In the genomic region with DNA sequence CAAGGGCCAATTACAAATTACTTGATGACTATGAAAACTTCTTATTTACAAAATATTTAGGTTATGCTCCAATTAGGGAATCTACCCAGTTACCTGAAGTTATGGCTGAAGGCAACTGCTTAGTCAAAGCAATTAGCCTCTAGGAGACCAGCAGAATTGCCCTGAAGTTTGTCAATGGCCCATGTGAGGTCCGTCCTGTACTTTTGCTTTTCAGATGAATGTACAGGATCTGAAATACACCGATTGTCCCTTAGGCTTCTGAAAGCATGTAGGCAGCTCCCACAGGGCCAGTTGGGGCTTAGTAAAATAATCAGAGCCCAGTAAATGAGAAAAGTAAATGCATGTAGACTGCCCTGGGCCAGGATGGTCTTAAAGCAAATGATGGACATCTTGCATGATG, we compare ENCODE assay signal across 26 cellular contexts.
DNase-seq lines count a peak whose midpoint lies in the region; ATAC-seq, FAIRE-seq and TF ChIP-seq lines count a peak whose summit lies in the region.
"Had no signal": no experiment of that assay in that cellular context is flagged by ENCODE, and none has a peak within 500 bp of the region (broad histone marks: within the 10 kb centered on the region; RNA-seq: fewer than 3 reads in every experiment).

No MANE protein-coding gene starts in this region.

- H3K27ac Mint-ChIP-seq in mesothelial cell of epicardium: peak overlapping the region; percentile 16
- H3K27ac Mint-ChIP-seq: B cell; CD4-positive, alpha-beta T cell; CD8-positive, alpha-beta T cell had no signal

- H3K9me3 ChIP-seq in GM12878 (replicated peaks; ENCODE audit: control insufficient read depth, insufficient read depth, low read length): no peaks in the 10 kb centered on the region
- no peaks in the 10 kb centered on the region for H3K9me3 ChIP-seq in stomach smooth muscle (ENCODE audit: control insufficient read depth in 2 of 2, low read length in 2 of 2)
- H3K9me3 ChIP-seq: BLaER1 treated with 17β-estradiol and CSF1 and Interleukin-3, amounts not matched to agents 10 nM and 100 nM; Caco-2 had no signal

- peaks cover 1% of the 10 kb centered on the region; the same call in 1 of the 2 replicates for H3K79me2 ChIP-seq in GM12878 (ENCODE audit: control insufficient read depth, insufficient read depth, low read length)

- intact Hi-C loops in GM12878 (cut with micrococcal nuclease; ENCODE audit: unreplicated experiment): no loop called here

- TF ChIP-seq CTCF in GM12878 (IDR thresholded peaks at IDR 0.05 in 2 of 3, conservative IDR thresholded peaks at IDR 0.05 in 1 of 3; ENCODE audit: control insufficient read depth in 2 of 3, extremely low read depth in 1 of 3, insufficient read depth in 1 of 3, low read depth in 3 of 3, low read length in 3 of 3) (no peak), mesothelial cell of epicardium (IDR thresholded peaks at IDR 0.05; ENCODE audit: unreplicated experiment) (no peak)

- POLR2A ChIA-PET in GM12878 (lab: Charles Lee): no interaction called here

- in situ Hi-C loops in GM12878 (cut with MboI): no loop called here

- 25% methylated on average over 2 of the region's 2 CpGs for WGBS in GM12878 (ENCODE audit: insufficient coverage, insufficient replicate concordance, low lambda C conversion rate, missing lambda C conversion rate)

- SMC1A ChIA-PET in GM12878 (lab: Charles Lee; ENCODE audit: uncharacterized antibody, unreplicated experiment): interaction anchor here (1.0 kb wide), 1 partner anchor 141 kb away, joined by 3 read pairs; no protein-coding TSS in a partner anchor

- CTCF ChIA-PET in GM12878 (lab: Yijun Ruan, JAX): interaction anchor here (1.1 kb wide), 1 partner anchor 252 kb away, joined by 3 read pairs; no protein-coding TSS in a partner anchor

- peaks cover 55% of the 10 kb centered on the region for H3K4me1 Mint-ChIP-seq in mesothelial cell of epicardium
- H3K4me1 Mint-ChIP-seq: B cell had no signal

- no peak overlapping the region for H2AFZ ChIP-seq in GM12878 (ENCODE audit: control insufficient read depth, low read depth, low read length)

- H3K36me3 Mint-ChIP-seq in mesothelial cell of epicardium: no peaks in the 10 kb centered on the region
- H3K36me3 Mint-ChIP-seq: CD8-positive, alpha-beta T cell had no signal

- no peak overlapping the region for H3K27ac ChIP-seq in GM12878 (ENCODE audit: control insufficient read depth, insufficient read depth)
- peak overlapping the region; percentile 18 for H3K27ac ChIP-seq in stomach smooth muscle (ENCODE audit: low read length)
- H3K27ac ChIP-seq: BLaER1 treated with 17β-estradiol and CSF1 and Interleukin-3, amounts not matched to agents 10 nM and 100 nM; C4-2B had no signal

- H3K27me3 Mint-ChIP-seq in mesothelial cell of epicardium (ENCODE audit: low read depth): no peaks in the 10 kb centered on the region
- H3K27me3 Mint-ChIP-seq: B cell; CD4-positive, alpha-beta T cell had no signal

- no TSS peak for BruUV-seq in GM12878 (replicated peaks; lab: Mats Ljungman, UMichigan)

- H3K4me1 ChIP-seq in GM12878 (ENCODE audit: control insufficient read depth, insufficient read depth, low read length): no peaks in the 10 kb centered on the region; the same call in 1 of the 2 replicates
- H3K4me1 ChIP-seq in stomach smooth muscle (ENCODE audit: control insufficient read depth, insufficient read depth, low read length): peaks cover 50% of the 10 kb centered on the region
- H3K4me1 ChIP-seq: Caco-2 had no signal

- no peaks in the 10 kb centered on the region for H3K27me3 ChIP-seq in GM12878 (replicated peaks in 1 of 2; ENCODE audit: control insufficient read depth in 2 of 2, insufficient read depth in 2 of 2, low read length in 1 of 2)
- no peaks in the 10 kb centered on the region for H3K27me3 ChIP-seq in stomach smooth muscle (ENCODE audit: control insufficient read depth in 1 of 2, insufficient read depth in 2 of 2, low read length in 2 of 2)
- H3K27me3 ChIP-seq: BLaER1 treated with 17β-estradiol and CSF1 and Interleukin-3, amounts not matched to agents 10 nM and 100 nM had no signal

- no peak for TF ChIP-seq EP300 in GM12878 (IDR thresholded peaks at IDR 0.05; ENCODE audit: borderline replicate concordance in 1 of 2, control insufficient read depth in 1 of 2, low read depth in 2 of 2, low read length in 2 of 2)

- no peak for TF ChIP-seq POLR2A in GM12892 (IDR thresholded peaks at IDR 0.05; ENCODE audit: low read depth, low read length)
- TF ChIP-seq POLR2A in GM12878 (IDR thresholded peaks at IDR 0.05; ENCODE audit: low read depth, low read length): no peak

- peak; percentile 58 for FAIRE-seq in GM12892 (lab: Jason Lieb, UNC)
- no peak for FAIRE-seq in GM12878 (lab: Jason Lieb, UNC)
- FAIRE-seq: A204.1, D721Med, G401.6, GM12891, GM18507, GM19239 had no signal

- H4K20me1 ChIP-seq in GM12878 (ENCODE audit: control insufficient read depth, insufficient read depth): no peaks in the 10 kb centered on the region

- H3K36me3 ChIP-seq in GM12878 (ENCODE audit: control insufficient read depth in 2 of 2, insufficient read depth in 2 of 2, low read length in 1 of 2) (no peaks in the 10 kb centered on the region; a peak in 2 of 4 replicates), stomach smooth muscle (ENCODE audit: control insufficient read depth in 2 of 2, insufficient read depth in 2 of 2, low read length in 2 of 2) (no peaks in the 10 kb centered on the region)

- ATAC-seq in GM12878 (no peak; the same call in 2 of the 3 replicates), GM19351 (IDR thresholded peaks at IDR 0.05; ENCODE audit: unreplicated experiment) (no peak), HG03571 (IDR thresholded peaks at IDR 0.05; ENCODE audit: unreplicated experiment) (no peak)
- ATAC-seq: CD8-positive, alpha-beta T cell had no signal

- no peaks in the 10 kb centered on the region for H3K9me3 Mint-ChIP-seq in mesothelial cell of epicardium
- H3K9me3 Mint-ChIP-seq: CD4-positive, alpha-beta T cell; CD8-positive, alpha-beta T cell had no signal

- no peak overlapping the region for H3K4me3 ChIP-seq in GM12878
- H3K4me3 ChIP-seq in stomach smooth muscle (ENCODE audit: low read length in 2 of 2): no peak overlapping the region
- H3K4me3 ChIP-seq: BLaER1 treated with 17β-estradiol and CSF1 and Interleukin-3, amounts not matched to agents 10 nM and 100 nM had no signal

- no peak for DNase-seq in GM12892 (ENCODE audit: insufficient read length)
- DNase-seq in GM12878 (ENCODE audit: low read depth, low spot score): no peak
- DNase-seq in mesothelial cell of epicardium (ENCODE audit: low spot score in 2 of 2, unreplicated experiment in 2 of 2): no peak
- no peak for DNase-seq in LoVo (ENCODE audit: low spot score)
- DNase-seq in HUDEP-2 (lab: John Stamatoyannopoulos, UW; ENCODE audit: unreplicated experiment in 76 of 76): no peak
- DNase-seq: 8988T; ACHN; AML-193; Caco-2; Calu3; CD4-positive, alpha-beta T cell; CD8-positive, alpha-beta T cell; DMS79 treated with DMSO at 0.1 percent for 48 hours; GF-D8 had no signal

- no peak overlapping the region for H3K4me3 Mint-ChIP-seq in mesothelial cell of epicardium
- H3K4me3 Mint-ChIP-seq: B cell; CD4-positive, alpha-beta T cell; CD8-positive, alpha-beta T cell had no signal

- no peak overlapping the region for H3K4me2 ChIP-seq in GM12878 (ENCODE audit: control insufficient read depth, insufficient read depth)
- H3K4me2 ChIP-seq: BLaER1 treated with 17β-estradiol and CSF1 and Interleukin-3, amounts not matched to agents 10 nM and 100 nM had no signal

- H3K9ac ChIP-seq in GM12878 (ENCODE audit: control insufficient read depth, insufficient read depth, low read length) (no peak overlapping the region), stomach smooth muscle (ENCODE audit: low read length in 2 of 2) (no peak overlapping the region)
- H3K9ac ChIP-seq: BLaER1 treated with 17β-estradiol and CSF1 and Interleukin-3, amounts not matched to agents 10 nM and 100 nM had no signal

- TF ChIP-seq RAD21 in GM12878 (IDR thresholded peaks at IDR 0.05; ENCODE audit: insufficient read depth, low read depth, low read length): no peak

- RAD21 ChIA-PET in GM12878 (lab: Charles Lee; ENCODE audit: unreplicated experiment): interaction anchor here (0.8 kb wide), 1 partner anchor 11 kb away, joined by 3 read pairs; no protein-coding TSS in a partner anchor

TF ChIP-seq in GM12878, 131 proteins besides CTCF, POLR2A, EP300 and RAD21:
- peak; percentile 51 for TF ChIP-seq JUNB (IDR thresholded peaks at IDR 0.05)
- no peak for TF ChIP-seq STAT3 (IDR thresholded peaks at IDR 0.05; ENCODE audit: low read depth, low read length)
TF ChIP-seq in GM12878: peak in this region for 1.
